ENCODE assay signal across 24 cellular contexts in the genomic region with DNA sequence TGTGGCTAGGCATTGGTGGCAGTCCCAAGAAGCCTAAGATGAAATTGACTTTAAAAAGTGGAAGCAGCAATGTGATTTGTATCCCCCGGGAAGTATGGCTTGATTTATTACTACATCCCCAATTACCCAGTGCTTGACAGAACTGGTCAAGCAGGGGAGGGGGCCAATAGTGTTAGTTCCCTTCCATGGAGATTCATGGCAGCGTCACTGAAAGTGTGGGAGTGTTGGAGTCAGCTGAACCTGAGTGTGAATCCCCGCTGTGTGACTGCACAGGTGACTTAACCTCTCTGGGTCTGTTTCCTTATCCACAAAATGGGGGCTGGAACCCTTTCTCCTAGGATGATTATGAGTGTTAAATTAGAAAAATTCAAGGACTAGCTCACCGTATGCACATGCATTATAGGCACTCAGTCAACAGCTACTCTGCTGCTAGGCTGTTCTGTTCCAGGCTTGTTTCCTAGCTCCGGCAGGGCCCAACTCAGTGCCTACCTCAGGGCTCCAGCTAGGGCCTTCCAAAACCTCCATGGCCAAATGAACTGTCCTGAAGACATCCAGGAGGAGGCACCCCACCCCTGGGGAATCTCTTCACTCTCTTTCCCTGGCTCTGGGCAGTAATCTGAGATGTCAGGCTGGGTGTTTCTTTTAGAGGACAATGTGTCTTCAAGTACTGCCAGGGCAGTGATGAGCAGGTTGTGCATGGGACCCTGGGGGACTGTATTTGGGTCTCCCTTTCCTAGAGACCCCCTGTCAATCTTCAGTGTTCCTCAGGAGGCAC. TPM values are rescaled to one million over a fixed set of nuclear protein-coding genes. Genes with fewer than 3 reads are reported as not detected.
DNase-seq lines count a peak whose midpoint lies in the region; ATAC-seq and TF ChIP-seq lines count a peak whose summit lies in the region.
"Had no signal": no experiment of that assay in that cellular context is flagged by ENCODE, and none has a peak within 500 bp of the region (broad histone marks: within the 10 kb centered on the region; RNA-seq: fewer than 3 reads in every experiment).

No MANE protein-coding gene starts in this region.

- H3K4me2 ChIP-seq in osteoblast (ENCODE audit: insufficient read depth, low read length) (no peak overlapping the region), Karpas-422 (ENCODE audit: low read depth, low read length, poor library complexity, severe bottlenecking) (no peak overlapping the region)

- H3K9me3 ChIP-seq in osteoblast (ENCODE audit: low read depth, low read length), result no peaks in the 10 kb centered on the region
- H3K9me3 ChIP-seq in heart right ventricle, result no peaks in the 10 kb centered on the region
- peaks cover 2% of the 10 kb centered on the region for H3K9me3 ChIP-seq in T-helper 17 cell (ENCODE audit: control insufficient read depth, low read length, poor library complexity, severe bottlenecking)
- H3K9me3 ChIP-seq in Karpas-422 (ENCODE audit: low read length), result no peaks in the 10 kb centered on the region
- H3K9me3 ChIP-seq: adrenal gland, thyroid gland had no signal

- H3K4me1 Mint-ChIP-seq in T-helper 17 cell, result no peaks in the 10 kb centered on the region
- H3K4me1 Mint-ChIP-seq: CD4-positive, alpha-beta memory T cell; IgD-negative memory B cell; natural killer cell had no signal

- H3K9ac ChIP-seq in Karpas-422 (ENCODE audit: low read length), result no peak overlapping the region

- H3K4me3 Mint-ChIP-seq in T-helper 17 cell, result no peak overlapping the region
- H3K4me3 Mint-ChIP-seq: CD4-positive, alpha-beta memory T cell; IgD-negative memory B cell; natural killer cell had no signal

- no peaks in the 10 kb centered on the region for H3K36me3 ChIP-seq in osteoblast (ENCODE audit: insufficient read depth, low read length)
- no peaks in the 10 kb centered on the region for H3K36me3 ChIP-seq in heart right ventricle
- H3K36me3 ChIP-seq in Karpas-422 (ENCODE audit: insufficient read depth, low read length), result no peaks in the 10 kb centered on the region
- H3K36me3 ChIP-seq: adrenal gland, thyroid gland had no signal

- DNase-seq in ELF-1 (ENCODE audit: low read depth, low spot score) (peak; percentile 70), M059J (ENCODE audit: low read depth) (peak; percentile 62), foreskin keratinocyte (no peak), osteoblast (ENCODE audit: insufficient read length, low spot score, missing footprints) (no peak), heart right ventricle (no peak), T-helper 17 cell (no peak), Karpas-422 (no peak)
- no peak for DNase-seq in activated effector memory CD4-positive, alpha-beta T cell treated with anti-CD3 and anti-CD28 coated beads, Interleukin-2, amount 50 U/mL, for 16 hours
- DNase-seq: activated CD4-positive, alpha-beta T cell treated with anti-CD3 and anti-CD28 coated beads, Interleukin-2, amount 50 U/mL, for 4 hours; activated gamma-delta T cell; adrenal gland; CD4-positive, alpha-beta memory T cell; DMS53; hypothalamus; natural killer cell; NCI-H1694; NCI-H82; SIG-M5; stimulated activated naive CD4-positive, alpha-beta T cell treated with Interleukin-2 at 50 U/mL for 16 hours; T-helper 2 cell; thyroid gland had no signal

- H3K79me2 ChIP-seq in osteoblast (ENCODE audit: insufficient read depth, low read length) (no peaks in the 10 kb centered on the region), Karpas-422 (ENCODE audit: low read length) (no peaks in the 10 kb centered on the region)

- no peaks in the 10 kb centered on the region for H4K20me1 ChIP-seq in osteoblast (ENCODE audit: insufficient read depth, low read length)
- no peaks in the 10 kb centered on the region for H4K20me1 ChIP-seq in Karpas-422 (ENCODE audit: insufficient read depth, low read depth, low read length)

- H3K27me3 ChIP-seq in foreskin keratinocyte, result no peaks in the 10 kb centered on the region
- H3K27me3 ChIP-seq in osteoblast (ENCODE audit: insufficient read depth, low read length), result no peaks in the 10 kb centered on the region
- H3K27me3 ChIP-seq in heart right ventricle, result no peaks in the 10 kb centered on the region
- no peaks in the 10 kb centered on the region for H3K27me3 ChIP-seq in Karpas-422 (ENCODE audit: low read length)
- H3K27me3 ChIP-seq: adrenal gland, thyroid gland had no signal

- H3K27ac ChIP-seq in foreskin keratinocyte (no peak overlapping the region), osteoblast (ENCODE audit: low read depth, low read length) (no peak overlapping the region), heart right ventricle (no peak overlapping the region), Karpas-422 (ENCODE audit: low read length) (no peak overlapping the region)
- H3K27ac ChIP-seq: adrenal gland, thyroid gland, VCaP had no signal

- no peaks in the 10 kb centered on the region for H3K36me3 Mint-ChIP-seq in T-helper 17 cell (ENCODE audit: low read depth)
- H3K36me3 Mint-ChIP-seq: CD4-positive, alpha-beta memory T cell; IgD-negative memory B cell; natural killer cell had no signal

- ATAC-seq in foreskin keratinocyte (no peak), heart right ventricle (no peak), T-helper 17 cell (no peak)
- ATAC-seq: natural killer cell had no signal

- H3K4me1 ChIP-seq in foreskin keratinocyte, result peaks cover 9% of the 10 kb centered on the region
- no peaks in the 10 kb centered on the region for H3K4me1 ChIP-seq in osteoblast (ENCODE audit: insufficient read depth, low read length)
- H3K4me1 ChIP-seq in heart right ventricle, result peaks cover 0 to 19% (median 6%) of the 10 kb centered on the region in 9 donors
- no peaks in the 10 kb centered on the region for H3K4me1 ChIP-seq in Karpas-422 (ENCODE audit: low read length)
- H3K4me1 ChIP-seq: adrenal gland, thyroid gland had no signal

- H3K9me2 ChIP-seq in Karpas-422 (replicated peaks; ENCODE audit: insufficient read depth, low read length), result no peaks in the 10 kb centered on the region

- TF ChIP-seq CTCF in foreskin keratinocyte (conservative IDR thresholded peaks at IDR 0.05), result peak; percentile 48
- TF ChIP-seq CTCF in osteoblast (IDR thresholded peaks at IDR 0.05; ENCODE audit: extremely low read depth, low read depth, low read length), result peak; percentile 5
- TF ChIP-seq CTCF in heart right ventricle (IDR thresholded peaks at IDR 0.05), result no peak

- H3K4me3 ChIP-seq in osteoblast (ENCODE audit: insufficient read depth, low read length) (no peak overlapping the region), heart right ventricle (no peak overlapping the region), Karpas-422 (ENCODE audit: low read length) (no peak overlapping the region)
- H3K4me3 ChIP-seq: adrenal gland, thyroid gland had no signal

- H2AFZ ChIP-seq in osteoblast (ENCODE audit: low read length) (no peak overlapping the region), Karpas-422 (ENCODE audit: low read length) (no peak overlapping the region)

- WGBS in heart right ventricle, 2 donors, result 83 to 92% methylated on average over 5 of the region's 5 CpGs

- H3K27ac Mint-ChIP-seq in T-helper 17 cell, result no peak overlapping the region
- H3K27ac Mint-ChIP-seq: CD4-positive, alpha-beta memory T cell; IgD-negative memory B cell; natural killer cell; progenitor cell of endocrine pancreas had no signal

- peaks cover 44% of the 10 kb centered on the region for H3K27me3 Mint-ChIP-seq in T-helper 17 cell
- H3K27me3 Mint-ChIP-seq: progenitor cell of endocrine pancreas had no signal

- intact Hi-C loops in heart right ventricle (cut with DNase I), result loop anchor here in 4 of 10 donors (5.0 to 10.0 kb wide), 3 partner anchors 33 to 107 kb away; no protein-coding TSS in a partner anchor

RNA-seq across cellular contexts. Expression of gene TPM1, which starts 38.5 kb away (rescaled TPM):
- 1,051 and 1,337 TPM in 2 replicates for total RNA-seq in M059J (2014; rRNA removed; shearing (Covaris generic))
- 152 and 167 TPM in 2 replicates for total RNA-seq in foreskin keratinocyte
- 116 and 124 TPM in 2 replicates for polyA plus RNA-seq in foreskin keratinocyte
- total RNA-seq in osteoblast, result 1,563 and 1,708 TPM in 2 replicates
- total RNA-seq in heart right ventricle, result over 10,000 TPM; 11,955 to 17,571 (median 14,403) TPM
- over 10,000 TPM; 10,066 to 18,091 TPM for polyA plus RNA-seq in heart right ventricle
- 10 to 100 TPM; 10.4 to 32.4 TPM for total RNA-seq in T-helper 17 cell
- 10.1 and 11.5 TPM in 2 replicates for total RNA-seq in Karpas-422 (2014; rRNA removed; shearing (Covaris generic); ENCODE audit: low replicate concordance)

Comparison
In these comparisons a context has a peak if more than half of its experiments do, and no peak if none do; other contexts are left out.
1. DNase-seq: peak in ELF-1 (single experiment) and M059J (single experiment); none in foreskin keratinocyte (0 of 2), osteoblast (single experiment), heart right ventricle (0 of 2), T-helper 17 cell (0 of 3), activated effector memory CD4-positive, alpha-beta T cell treated with anti-CD3 and anti-CD28 coated beads, Interleukin-2, amount 50 U/mL, for 16 hours (single experiment) and Karpas-422 (single experiment).
2. CTCF ChIP-seq: peak in foreskin keratinocyte (single experiment) and osteoblast (single experiment); none in heart right ventricle (0 of 9).